In the genomic region with DNA sequence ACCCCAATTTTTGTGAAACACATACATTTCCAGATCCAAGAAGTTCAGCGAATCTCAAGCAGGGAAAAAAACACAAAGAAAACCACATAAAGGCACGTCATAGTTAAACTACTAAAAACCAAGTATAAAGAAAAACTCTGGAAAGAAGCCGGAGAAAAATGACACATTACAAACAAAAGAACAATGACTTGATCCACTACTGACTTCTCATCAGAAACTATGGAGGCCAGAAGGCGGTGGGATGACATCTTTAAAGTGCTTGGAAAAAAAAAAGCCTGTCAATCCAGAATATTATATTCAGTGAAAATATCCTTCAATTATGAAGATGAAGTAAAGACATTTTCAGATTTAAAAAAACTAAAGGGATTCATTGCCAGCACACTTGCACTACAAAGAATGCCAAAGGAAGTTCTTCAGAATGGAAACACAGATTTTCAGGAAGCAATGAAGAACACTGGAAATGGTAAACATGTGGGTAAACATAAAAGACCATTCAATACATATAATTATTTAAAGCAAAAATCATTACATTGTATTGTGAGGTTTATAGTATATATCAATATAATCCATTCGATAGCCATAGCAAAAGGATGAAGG, we compare ENCODE assay signal across 20 cellular contexts. TPM values are rescaled to one million over a fixed set of nuclear protein-coding genes. Genes with fewer than 3 reads are reported as not detected.
DNase-seq lines count a peak whose midpoint lies in the region; ATAC-seq and TF ChIP-seq lines count a peak whose summit lies in the region.
"Had no signal": no experiment of that assay in that cellular context is flagged by ENCODE, and none has a peak within 500 bp of the region (broad histone marks: within the 10 kb centered on the region; RNA-seq: fewer than 3 reads in every experiment).

No MANE protein-coding gene starts in this region.

- POLR2A ChIA-PET in WTC11 (lab: Charles Lee): no interaction called here

- CTCF ChIA-PET in WTC11 (lab: Charles Lee): no interaction called here

- H3K36me3 Mint-ChIP-seq in WTC11: peaks cover 26% of the 10 kb centered on the region
- H3K36me3 Mint-ChIP-seq: CD8-positive, alpha-beta T cell; T-cell had no signal

- H3K9me2 ChIP-seq in Karpas-422 (replicated peaks; ENCODE audit: insufficient read depth, low read length): no peaks in the 10 kb centered on the region
- H3K9me2 ChIP-seq: SK-N-SH had no signal

- no peaks in the 10 kb centered on the region for H3K36me3 ChIP-seq in Karpas-422 (ENCODE audit: insufficient read depth, low read length)
- H3K36me3 ChIP-seq in mesenchymal stem cell (ENCODE audit: control insufficient read depth in 1 of 2, insufficient read depth in 2 of 2, low read depth in 1 of 2, low read length in 2 of 2): no peaks in the 10 kb centered on the region

- no peak overlapping the region for H2BK15ac ChIP-seq in mesenchymal stem cell (ENCODE audit: low read depth, poor library complexity, severe bottlenecking)

- H2BK12ac ChIP-seq in mesenchymal stem cell (ENCODE audit: low read length in 2 of 2): no peak overlapping the region

- H3K27me3 ChIP-seq in Karpas-422 (ENCODE audit: low read length) (no peaks in the 10 kb centered on the region), mesenchymal stem cell (ENCODE audit: control insufficient read depth in 1 of 2, insufficient read depth in 1 of 2, low read length in 2 of 2) (peaks cover 0 to 10% of the 10 kb centered on the region in 2 experiments)

- H3K18ac ChIP-seq in mesenchymal stem cell (ENCODE audit: low read depth in 1 of 2, low read length in 2 of 2): no peak overlapping the region

- no peak overlapping the region for H2BK5ac ChIP-seq in mesenchymal stem cell (ENCODE audit: low read depth, low read length, poor library complexity, severe bottlenecking)

- no peak overlapping the region for H4K91ac ChIP-seq in mesenchymal stem cell (ENCODE audit: low read length)

- H3K9ac ChIP-seq in Karpas-422 (ENCODE audit: low read length): no peak overlapping the region
- H3K9ac ChIP-seq in mesenchymal stem cell (ENCODE audit: low read length): no peak overlapping the region
- H3K9ac ChIP-seq: SK-N-SH had no signal

- WGBS in mesenchymal stem cell: 22% methylated on average over 2 of the region's 5 CpGs

- no peak overlapping the region for H3K14ac ChIP-seq in mesenchymal stem cell (ENCODE audit: low read length in 2 of 2)

- no peak overlapping the region for H4K8ac ChIP-seq in mesenchymal stem cell (ENCODE audit: low read length)

- H4K20me1 ChIP-seq in Karpas-422 (ENCODE audit: insufficient read depth, low read depth, low read length): no peaks in the 10 kb centered on the region

- DNase-seq in NCI-H1105 treated with DMSO at 0.1 percent for 48 hours (lab: John Stamatoyannopoulos, UW) (peak; percentile 3), NCI-H1105 (lab: John Stamatoyannopoulos, UW) (no peak), Karpas-422 (peak; percentile 5), WTC11 (ENCODE audit: low spot score) (no peak), mesenchymal stem cell (peak; percentile 0)
- DNase-seq: 8988T; CD8-positive, alpha-beta T cell; GF-D8; KBM-7; NCI-H146; NCI-H2029 treated with DMSO at 0.1 percent for 48 hours; NCI-H510A treated with DMSO at 0.1 percent for 48 hours; NCI-H774; RPMI8226; SHP77 treated with DMSO at 0.1 percent for 48 hours; SK-N-SH; T-cell had no signal

- no peak overlapping the region for H2BK120ac ChIP-seq in mesenchymal stem cell (ENCODE audit: low read depth, low read length)

- no peaks in the 10 kb centered on the region for H3K79me1 ChIP-seq in mesenchymal stem cell (replicated peaks; ENCODE audit: low read length, poor library complexity, severe bottlenecking)

- H2AFZ ChIP-seq in Karpas-422 (ENCODE audit: low read length) (no peak overlapping the region), mesenchymal stem cell (ENCODE audit: low read depth, low read length) (no peak overlapping the region)

- H3K4me2 ChIP-seq in Karpas-422 (ENCODE audit: low read depth, low read length, poor library complexity, severe bottlenecking) (no peak overlapping the region), mesenchymal stem cell (ENCODE audit: low read length, poor library complexity, severe bottlenecking) (no peak overlapping the region)
- H3K4me2 ChIP-seq: SK-N-SH had no signal

- no peak for TF ChIP-seq POLR2A in GM18505 (IDR thresholded peaks at IDR 0.05; ENCODE audit: borderline replicate concordance, extremely low read depth, insufficient read depth, insufficient read length)

- H3K4ac ChIP-seq in mesenchymal stem cell (ENCODE audit: low read depth in 1 of 2, low read length in 2 of 2): no peak overlapping the region

- TF ChIP-seq CTCF in WTC11 (IDR thresholded peaks at IDR 0.05): no peak

- no peak for ATAC-seq in WTC11
- no peak for ATAC-seq in HG02571 (IDR thresholded peaks at IDR 0.05; ENCODE audit: unreplicated experiment)
- no peak for ATAC-seq in GM18520 (IDR thresholded peaks at IDR 0.05; ENCODE audit: unreplicated experiment)
- no peak for ATAC-seq in GM18505 (IDR thresholded peaks at IDR 0.05; ENCODE audit: unreplicated experiment)
- ATAC-seq: CD8-positive, alpha-beta T cell; T-cell had no signal

- no peak overlapping the region for H3K27ac Mint-ChIP-seq in WTC11
- H3K27ac Mint-ChIP-seq: CD8-positive, alpha-beta T cell; T-cell had no signal

- no peak overlapping the region for H3K23ac ChIP-seq in mesenchymal stem cell (ENCODE audit: low read length in 2 of 2)

- no peaks in the 10 kb centered on the region for H3K4me1 Mint-ChIP-seq in WTC11
- H3K4me1 Mint-ChIP-seq: T-cell had no signal

- H3K9me3 ChIP-seq in Karpas-422 (ENCODE audit: low read length): no peaks in the 10 kb centered on the region
- peaks cover 30% of the 10 kb centered on the region for H3K9me3 ChIP-seq in mesenchymal stem cell (ENCODE audit: control insufficient read depth, low read length)

- H3K4me3 ChIP-seq in Karpas-422 (ENCODE audit: low read length): no peak overlapping the region
- H3K4me3 ChIP-seq in mesenchymal stem cell (ENCODE audit: insufficient read depth in 1 of 2, low read depth in 1 of 2, low read length in 2 of 2): no peak overlapping the region

- no peaks in the 10 kb centered on the region for H3K4me1 ChIP-seq in Karpas-422 (ENCODE audit: low read length)
- H3K4me1 ChIP-seq in mesenchymal stem cell (ENCODE audit: control insufficient read depth, insufficient read depth, low read depth, low read length): no peaks in the 10 kb centered on the region

- no peaks in the 10 kb centered on the region for H3K79me2 ChIP-seq in Karpas-422 (ENCODE audit: low read length)

- H3K27ac ChIP-seq in Karpas-422 (ENCODE audit: low read length): no peak overlapping the region
- H3K27ac ChIP-seq in mesenchymal stem cell (ENCODE audit: low read length, poor library complexity, severe bottlenecking): no peak overlapping the region

- H3K4me3 Mint-ChIP-seq in WTC11: no peak overlapping the region
- H3K4me3 Mint-ChIP-seq: CD8-positive, alpha-beta T cell; T-cell had no signal

- peaks cover 39% of the 10 kb centered on the region for H3K27me3 Mint-ChIP-seq in WTC11 (ENCODE audit: low read depth)

- H3K9me3 Mint-ChIP-seq in WTC11: peaks cover 49% of the 10 kb centered on the region

- no peak overlapping the region for H2AK5ac ChIP-seq in mesenchymal stem cell (ENCODE audit: low read length, severe bottlenecking)

TF ChIP-seq in WTC11, 78 proteins besides CTCF, POLR2A, EP300 and RAD21:
- TF ChIP-seq ZNF317 (CRISPR knock-in tag; IDR thresholded peaks at IDR 0.05; ENCODE audit: borderline replicate concordance, low read depth): peak; percentile 99
- TF ChIP-seq ATF6 (CRISPR knock-in tag; IDR thresholded peaks at IDR 0.05): no peak
- TF ChIP-seq MYBL2 (CRISPR knock-in tag; IDR thresholded peaks at IDR 0.05): no peak
TF ChIP-seq in WTC11: peak in this region for 1.

RNA-seq across cellular contexts. Expression of gene PPP2R2C, which starts 32.6 kb away (rescaled TPM):
- not detected in 2 replicates for total RNA-seq in Karpas-422 (2014; rRNA removed; shearing (Covaris generic); ENCODE audit: low replicate concordance)
- total RNA-seq in WTC11 (2021): 9.0 to 11.5 TPM (median 9.4 TPM) in 3 replicates
- polyA plus RNA-seq in mesenchymal stem cell (2013, experiment 1 of 2): not detected
- polyA plus RNA-seq in mesenchymal stem cell (2013, experiment 2 of 2): not detected
- total RNA-seq: CD8-positive, alpha-beta T cell had no signal

Comparison
In these comparisons a context has a peak if more than half of its experiments do, and no peak if none do; other contexts are left out.
1. DNase-seq: peak in NCI-H1105 treated with DMSO at 0.1 percent for 48 hours (single experiment), Karpas-422 (single experiment) and mesenchymal stem cell (single experiment); none in NCI-H1105 (single experiment) and WTC11 (single experiment).
2. RNA of gene PPP2R2C, which starts 32.6 kb away (total RNA-seq): 9.0 to 11.5 TPM in WTC11; not detected in Karpas-422; every median in the first group is over 10 times any median in the second.